Comparison of ENCODE assay signal across 30 cellular contexts in genomic region chr7:136502162-136502561, GRCh38.
"Had no signal": no experiment of that assay in that cellular context is flagged by ENCODE, and none has a peak within 500 bp of the region (broad histone marks: within the 10 kb centered on the region; RNA-seq: fewer than 3 reads in every experiment).

No MANE protein-coding gene starts in this region.

- H3K27ac ChIP-seq: adrenal gland, Peyer's patch, WERI-Rb-1 had no signal

- ATAC-seq: activated CD8-positive, alpha-beta T cell treated with anti-CD3 and anti-CD28 coated beads, Interleukin-2, amount 10 ng/mL, durations not matched to agents 7 days and 5 days; activated naive CD4-positive, alpha-beta T cell treated with anti-CD3 and anti-CD28 coated beads, Interleukin-2, amount 50 U/mL, for 72 hours; PC-3 had no signal

- DNase-seq: activated CD4-positive, alpha-beta T cell treated with anti-CD3 and anti-CD28 coated beads, Interleukin-2, amount 10 ng/mL, durations not matched to agents 7 days and 5 days; activated CD4-positive, alpha-beta T cell treated with anti-CD3 and anti-CD28 coated beads, Interleukin-2, amount 50 U/mL, for 48 hours; activated CD4-positive, CD25-positive, alpha-beta regulatory T cell; activated CD8-positive, alpha-beta T cell treated with anti-CD3 and anti-CD28 coated beads, Interleukin-2, amount 10 ng/mL, durations not matched to agents 7 days and 5 days; activated gamma-delta T cell; activated naive CD4-positive, alpha-beta T cell treated with Interleukin-2 at 50 U/mL for 16 hours; activated T-cell treated with anti-CD3 and anti-CD28 coated beads, Interleukin-2, amount 50 U/mL, for 24 hours; adrenal gland; caudate nucleus; Karpas-422; KBM-7; MG63; NCI-H1048; NCI-H1105 treated with DMSO at 0.1 percent for 48 hours; NCI-H1436; NCI-H1694; NCI-H1930; NCI-H2081 treated with DMSO at 0.1 percent for 48 hours; NCI-H226; NCI-H446 treated with DMSO at 0.1 percent for 48 hours; NCI-H526; NCI-H748 treated with DMSO at 0.1 percent for 48 hours; NK-92 treated with Interleukin-12 subunit alpha and Interleukin-12 subunit beta, amount 100 ng/mL, for 24 hours; PC-3; Peyer's patch; RPMI8226; SIG-M5; T1000; WERI-Rb-1 had no signal

- H3K4me3 ChIP-seq: adrenal gland, MG63, Peyer's patch had no signal

- H3K4me1 ChIP-seq: adrenal gland, Peyer's patch had no signal

- H3K36me3 ChIP-seq: adrenal gland, MG63, Peyer's patch, WERI-Rb-1 had no signal

- H3K9me3 ChIP-seq: adrenal gland, MG63, Peyer's patch had no signal

- H3K27me3 ChIP-seq: adrenal gland, MG63, Peyer's patch had no signal
